Comparison of ENCODE assay signal across 1 cellular context in genomic region chr5:35009657-35010056, GRCh38.
TF ChIP-seq lines count a peak whose summit lies in the region.

No MANE protein-coding gene starts in this region.

TF ChIP-seq in IMR-90, 13 proteins besides CTCF, POLR2A, EP300 and RAD21 (continued from another document):
- TF ChIP-seq ELK1 (IDR thresholded peaks at IDR 0.05; ENCODE audit: borderline replicate concordance, low read depth, low read length) (no peak), MAZ (IDR thresholded peaks at IDR 0.05; ENCODE audit: borderline replicate concordance, low read depth, low read length) (no peak), RFX5 (IDR thresholded peaks at IDR 0.05; ENCODE audit: low read depth, low read length) (no peak), MXI1 (IDR thresholded peaks at IDR 0.05; ENCODE audit: borderline replicate concordance, low read depth, low read length) (no peak), FOS (IDR thresholded peaks at IDR 0.05; ENCODE audit: low read depth, low read length) (no peak), RCOR1 (IDR thresholded peaks at IDR 0.05; ENCODE audit: insufficient replicate concordance, low read length) (no peak)
